In the genomic region with DNA sequence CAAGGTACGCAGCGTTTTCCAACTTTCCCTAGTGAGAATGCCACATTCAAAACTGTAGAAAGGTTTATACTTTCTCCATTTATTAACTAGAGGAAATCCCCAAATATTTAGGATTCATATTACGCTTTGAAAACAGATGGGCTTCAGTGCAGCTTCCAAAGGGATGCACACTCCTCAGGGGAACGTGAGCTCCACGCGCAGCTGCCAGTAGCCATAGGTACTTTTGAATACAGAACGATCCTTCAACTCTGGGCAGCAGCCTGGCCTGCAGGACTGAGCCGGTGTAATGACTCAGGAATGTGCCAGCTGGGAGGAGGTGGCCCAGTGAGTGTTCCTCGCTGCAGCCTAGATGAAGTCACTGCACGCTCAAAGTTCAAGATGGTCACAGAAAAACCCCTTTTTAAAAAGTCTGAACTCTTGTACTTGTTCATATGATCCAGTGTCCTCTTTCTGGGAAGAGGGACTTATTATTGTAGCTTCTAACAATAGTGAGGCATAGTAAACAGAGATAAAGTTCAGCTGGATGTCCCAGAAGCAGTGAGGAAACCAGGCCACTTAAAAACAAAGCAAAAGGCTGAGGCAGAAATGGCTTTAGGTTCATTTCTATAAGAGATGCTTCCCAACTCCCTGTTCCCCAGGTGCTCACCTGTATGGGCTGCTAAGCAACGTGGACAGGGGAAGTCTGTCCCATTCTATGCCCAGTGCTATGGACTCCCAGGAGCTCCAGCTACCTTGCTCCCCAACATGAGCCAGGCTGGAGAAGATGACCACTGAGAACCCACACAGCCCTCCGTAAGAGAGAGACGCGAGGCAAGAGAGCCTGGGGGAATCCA, we compare ENCODE assay signal across 10 cellular contexts.
DNase-seq lines count a peak whose midpoint lies in the region; ATAC-seq, FAIRE-seq and TF ChIP-seq lines count a peak whose summit lies in the region.
"Had no signal": no experiment of that assay in that cellular context is flagged by ENCODE, and none has a peak within 500 bp of the region (broad histone marks: within the 10 kb centered on the region; RNA-seq: fewer than 3 reads in every experiment).

No MANE protein-coding gene starts in this region.

- peaks cover 63% of the 10 kb centered on the region for H3K4me1 ChIP-seq in SJCRH30
- H3K4me1 ChIP-seq in pancreas: peaks cover 0 to 15% (median 0%) of the 10 kb centered on the region in 3 donors

- peak overlapping the region; percentile 16 for H3K27ac Mint-ChIP-seq in Calu3 (ENCODE audit: unreplicated experiment)

- no peak overlapping the region for H3K4me3 ChIP-seq in SJCRH30
- no peak overlapping the region for H3K4me3 ChIP-seq in pancreas

- peak; percentile 79 for DNase-seq in Calu3
- DNase-seq in SJCRH30: peak; percentile 90 to 92
- DNase-seq in fibroblast of the conjunctiva (ENCODE audit: low read depth): peak; percentile 51
- peak in 5 of 6 donors; percentile 45 to 62 (median 51) for DNase-seq in pancreas
- DNase-seq in activated CD4-positive, alpha-beta T cell treated with anti-CD3 and anti-CD28 coated beads for 1 hour: no peak
- DNase-seq in NCI-H1092 treated with DMSO at 0.1 percent for 48 hours (lab: John Stamatoyannopoulos, UW): no peak
- no peak for DNase-seq in stimulated activated CD4-positive, alpha-beta T cell treated with anti-CD3 and anti-CD28 coated beads, Interleukin-1b, Interleukin-23, amount 100 ng/mL, for 48 hours
- DNase-seq: head of caudate nucleus had no signal

- no peak for FAIRE-seq in pancreas (lab: Jason Lieb, UNC)
- FAIRE-seq: TTC549 had no signal

- peaks cover 48% of the 10 kb centered on the region for H3K4me1 Mint-ChIP-seq in Calu3 (ENCODE audit: low read depth, unreplicated experiment)

- H3K9me3 Mint-ChIP-seq in Calu3 (ENCODE audit: low read depth, unreplicated experiment): peaks cover 2% of the 10 kb centered on the region

- H3K27me3 ChIP-seq in SJCRH30: no peaks in the 10 kb centered on the region
- no peaks in the 10 kb centered on the region for H3K27me3 ChIP-seq in pancreas

- H3K27me3 Mint-ChIP-seq in Calu3 (ENCODE audit: unreplicated experiment): no peaks in the 10 kb centered on the region

- WGBS in pancreas, 2 donors: 74 to 75% methylated on average over 14 of the region's 14 CpGs

- H3K9me3 ChIP-seq in SJCRH30 (replicated peaks): no peaks in the 10 kb centered on the region
- H3K9me3 ChIP-seq in pancreas: no peaks in the 10 kb centered on the region

- BruUV-seq in Calu3 (replicated peaks; lab: Mats Ljungman, UMichigan): no TSS peak

- ATAC-seq in pancreas (peak; percentile 78 to 95 (median 92)), HG03469 (IDR thresholded peaks at IDR 0.05; ENCODE audit: unreplicated experiment) (no peak)

- peak overlapping the region; percentile 77 for H3K27ac ChIP-seq in SJCRH30
- H3K27ac ChIP-seq in pancreas: peak overlapping the region in 3 of 4 donors; percentile 46 to 68 (median 59)

- intact Hi-C loops in Calu3 (cut with micrococcal nuclease; ENCODE audit: unreplicated experiment): loop anchor here (5.0 kb wide), 1 partner anchor 51 kb away; no protein-coding TSS in a partner anchor
- intact Hi-C loops in pancreas (cut with DNase I): no loop called here

- H3K36me3 Mint-ChIP-seq in Calu3 (ENCODE audit: insufficient read depth, unreplicated experiment): peaks cover 6% of the 10 kb centered on the region

- peak overlapping the region; percentile 22 for H3K4me3 Mint-ChIP-seq in Calu3 (ENCODE audit: low read depth, unreplicated experiment)

- TF ChIP-seq CTCF in Calu3 (IDR thresholded peaks at IDR 0.05; ENCODE audit: unreplicated experiment) (no peak), pancreas (IDR thresholded peaks at IDR 0.05) (no peak)

- CTCF ChIA-PET in Calu3 (lab: Charles Lee): interaction anchor here (2.0 kb wide), 1 partner anchor 10 kb away, joined by 7 read pairs; no protein-coding TSS in a partner anchor

- H3K36me3 ChIP-seq in SJCRH30: peaks cover 2% of the 10 kb centered on the region; the same call in 1 of the 2 replicates
- no peaks in the 10 kb centered on the region for H3K36me3 ChIP-seq in pancreas

Comparison
In these comparisons a context has a peak if more than half of its experiments do, and no peak if none do; other contexts are left out.
1. DNase-seq: peak in Calu3 (single experiment), SJCRH30 (2 of 2), fibroblast of the conjunctiva (single experiment) and pancreas (5 of 6); none in activated CD4-positive, alpha-beta T cell treated with anti-CD3 and anti-CD28 coated beads for 1 hour (single experiment), NCI-H1092 treated with DMSO at 0.1 percent for 48 hours (single experiment) and stimulated activated CD4-positive, alpha-beta T cell treated with anti-CD3 and anti-CD28 coated beads, Interleukin-1b, Interleukin-23, amount 100 ng/mL, for 48 hours (single experiment).